Comparison of ENCODE assay signal across 15 cellular contexts in genomic region chr21:36929622-36930021, GRCh38. TPM values are rescaled to one million over a fixed set of nuclear protein-coding genes. Genes with fewer than 3 reads are reported as not detected.
DNase-seq lines count a peak whose midpoint lies in the region; ATAC-seq, FAIRE-seq and TF ChIP-seq lines count a peak whose summit lies in the region.
"Had no signal": no experiment of that assay in that cellular context is flagged by ENCODE, and none has a peak within 500 bp of the region (broad histone marks: within the 10 kb centered on the region; RNA-seq: fewer than 3 reads in every experiment).

No MANE protein-coding gene starts in this region.

- H4K20me1 ChIP-seq in KMS-11 (ENCODE audit: insufficient read depth) = no peaks in the 10 kb centered on the region
- H4K20me1 ChIP-seq in K562 (replicated peaks; ENCODE audit: control insufficient read depth, insufficient read depth, low read length) = peaks cover 6% of the 10 kb centered on the region; the same call in 1 of the 2 replicates

- H3K4me3 ChIP-seq in AG10803 (ENCODE audit: low read length) (no peak overlapping the region), KMS-11 (IDR thresholded peaks at IDR 0.05; ENCODE audit: insufficient read depth, low read depth, low read length) (no peak overlapping the region), K562 (no peak overlapping the region)
- H3K4me3 ChIP-seq: left ventricle myocardium inferior had no signal

- DNase-seq in AG10803 (ENCODE audit: low read depth) (peak; percentile 11), K562 (ENCODE audit: extremely low read depth in 1 of 4, low spot score in 3 of 4) (no peak), left lobe of liver (ENCODE audit: low spot score) (peak; percentile 67), Calu3 (no peak), AG20443 (ENCODE audit: low spot score) (no peak)
- DNase-seq: activated CD4-positive, alpha-beta T cell treated with anti-CD3 and anti-CD28 coated beads, Interleukin-2, amount 10 ng/mL, durations not matched to agents 24 days and 14 days; CD8-positive, alpha-beta T cell; left ventricle myocardium inferior; MV-4-11; Right ventricle myocardium superior had no signal

- H2AFZ ChIP-seq in KMS-11 (ENCODE audit: low read depth) (no peak overlapping the region), K562 (ENCODE audit: low read depth, low read length) (no peak overlapping the region)

- whole genome bisulfite sequencing in K562 (ENCODE audit: insufficient coverage, low coverage, missing lambda C conversion rate) = 39% methylated on average over 7 of the region's 7 CpGs

- in situ Hi-C loops in K562 (cut with MboI) = loop anchor here (5.0 to 10.0 kb wide), 4 partner anchors 185 to 785 kb away; no protein-coding TSS in a partner anchor

- H3K27ac ChIP-seq in KMS-11 (no peak overlapping the region), K562 (ENCODE audit: extremely low read depth, low read depth, low read length) (no peak overlapping the region)
- H3K27ac ChIP-seq: epithelial cell of prostate, left ventricle myocardium inferior had no signal

- FAIRE-seq in K562 (lab: Jason Lieb, UNC) = peak; percentile 80

- no peak for TF ChIP-seq POLR2A in K562 (conservative IDR thresholded peaks at IDR 0.05)

- H3K4me3 Mint-ChIP-seq in Calu3 (ENCODE audit: low read depth, unreplicated experiment) = no peak overlapping the region
- H3K4me3 Mint-ChIP-seq: activated CD4-positive, alpha-beta T cell treated with anti-CD3 and anti-CD28 coated beads, Interleukin-2, amount 10 ng/mL, durations not matched to agents 24 days and 14 days; activated naive CD8-positive, alpha-beta T cell; CD8-positive, alpha-beta T cell had no signal

- no peaks in the 10 kb centered on the region for H3K79me2 ChIP-seq in KMS-11 (ENCODE audit: insufficient read depth, low read depth)
- H3K79me2 ChIP-seq in K562 (ENCODE audit: control insufficient read depth, insufficient read depth, low read length) = no peaks in the 10 kb centered on the region

- no peak for ATAC-seq in K562
- ATAC-seq in left lobe of liver = peak; percentile 44
- no peak for ATAC-seq in HG02970 (IDR thresholded peaks at IDR 0.05; ENCODE audit: low FRiP score, unreplicated experiment)
- ATAC-seq in GM19463 (IDR thresholded peaks at IDR 0.05; ENCODE audit: unreplicated experiment) = no peak
- ATAC-seq: CD8-positive, alpha-beta T cell had no signal

- H3K4me2 ChIP-seq in KMS-11 (peak overlapping the region; percentile 14; the same call in 1 of the 2 replicates), K562 (ENCODE audit: insufficient read depth, low read length) (no peak overlapping the region)

- no peaks in the 10 kb centered on the region for H3K4me1 Mint-ChIP-seq in Calu3 (ENCODE audit: low read depth, unreplicated experiment)
- H3K4me1 Mint-ChIP-seq: activated CD4-positive, alpha-beta T cell treated with anti-CD3 and anti-CD28 coated beads, Interleukin-2, amount 10 ng/mL, durations not matched to agents 24 days and 14 days had no signal

- TF ChIP-seq CTCF in AG10803 (conservative IDR thresholded peaks at IDR 0.05; ENCODE audit: low read length) = peak; percentile 34
- no peak; the same call in 1 of the 2 replicates for TF ChIP-seq CTCF in KMS-11 (conservative IDR thresholded peaks at IDR 0.05; ENCODE audit: low read depth, low read length)
- TF ChIP-seq CTCF in K562 (IDR thresholded peaks at IDR 0.05 in 2 of 3, conservative IDR thresholded peaks at IDR 0.05 in 1 of 3; ENCODE audit: insufficient read depth in 2 of 3, low read depth in 1 of 3, low read length in 3 of 3) = peak; percentile 19 to 47 (median 39); a peak in 3 of 6 replicates
- TF ChIP-seq CTCF in Calu3 (IDR thresholded peaks at IDR 0.05; ENCODE audit: unreplicated experiment) = no peak

- intact Hi-C loops in K562 (cut with micrococcal nuclease) = loop anchor here (5.0 kb wide), 3 partner anchors 182 to 422 kb away; no protein-coding TSS in a partner anchor
- intact Hi-C loops in Calu3 (cut with micrococcal nuclease; ENCODE audit: unreplicated experiment) = loop anchor here (5.0 to 10.0 kb wide), 3 partner anchors 172 to 427 kb away; no protein-coding TSS in a partner anchor

- H3K27ac Mint-ChIP-seq in Calu3 (ENCODE audit: unreplicated experiment) = no peak overlapping the region
- H3K27ac Mint-ChIP-seq: activated CD4-positive, alpha-beta T cell treated with anti-CD3 and anti-CD28 coated beads, Interleukin-2, amount 10 ng/mL, durations not matched to agents 24 days and 14 days; activated naive CD8-positive, alpha-beta T cell; CD8-positive, alpha-beta T cell had no signal

- POLR2A ChIA-PET in K562 (lab: Yijun Ruan, JAX) = interaction anchor here (1.0 kb wide), 1 partner anchor 12 kb away, joined by 5 read pairs; no protein-coding TSS in a partner anchor

- peak in 1 of 2 experiments; percentile 41; a peak in 2 of 4 replicates for TF ChIP-seq RAD21 in K562 (CRISPR knock-in tag; conservative IDR thresholded peaks at IDR 0.05 in 1 of 2, IDR thresholded peaks at IDR 0.05 in 1 of 2)

- H3K27me3 ChIP-seq in KMS-11 (ENCODE audit: insufficient read depth, low read depth) (no peaks in the 10 kb centered on the region), K562 (ENCODE audit: control insufficient read depth in 2 of 2, insufficient read depth in 2 of 2, low read length in 2 of 2) (no peaks in the 10 kb centered on the region)

- H3K9me3 ChIP-seq in K562 (replicated peaks; ENCODE audit: control insufficient read depth, insufficient read depth, low read depth, low read length) = no peaks in the 10 kb centered on the region
- H3K9me3 ChIP-seq: left ventricle myocardium inferior had no signal

- BruUV-seq in K562 (replicated peaks; lab: Mats Ljungman, UMichigan) (no TSS peak), Calu3 (replicated peaks; lab: Mats Ljungman, UMichigan) (no TSS peak)

- H3K9ac ChIP-seq in KMS-11 (no peak overlapping the region), K562 (ENCODE audit: insufficient read depth in 1 of 2, low read depth in 2 of 2, low read length in 2 of 2) (no peak overlapping the region)

- CTCF ChIA-PET in K562 (lab: Yijun Ruan, JAX; ENCODE audit: low intra/inter-chr PET ratio) = no interaction called here
- CTCF ChIA-PET in Calu3 (lab: Charles Lee) = no interaction called here

- no peaks in the 10 kb centered on the region for H3K27me3 Mint-ChIP-seq in Calu3 (ENCODE audit: unreplicated experiment)
- H3K27me3 Mint-ChIP-seq: activated CD4-positive, alpha-beta T cell treated with anti-CD3 and anti-CD28 coated beads, Interleukin-2, amount 10 ng/mL, durations not matched to agents 24 days and 14 days; activated naive CD8-positive, alpha-beta T cell had no signal

- peaks cover 4% of the 10 kb centered on the region for H3K36me3 Mint-ChIP-seq in Calu3 (ENCODE audit: insufficient read depth, unreplicated experiment)

- no peaks in the 10 kb centered on the region; the same call in 1 of the 2 replicates for H3K36me3 ChIP-seq in KMS-11 (ENCODE audit: insufficient read depth)
- peaks cover 22% of the 10 kb centered on the region for H3K36me3 ChIP-seq in K562 (ENCODE audit: control insufficient read depth, insufficient read depth, low read length)
- H3K36me3 ChIP-seq: left ventricle myocardium inferior had no signal

- H3K9me1 ChIP-seq in K562 (ENCODE audit: control insufficient read depth, insufficient read depth, low read length) = no peaks in the 10 kb centered on the region

- no peaks in the 10 kb centered on the region for H3K9me3 Mint-ChIP-seq in Calu3 (ENCODE audit: low read depth, unreplicated experiment)
- H3K9me3 Mint-ChIP-seq: activated CD4-positive, alpha-beta T cell treated with anti-CD3 and anti-CD28 coated beads, Interleukin-2, amount 10 ng/mL, durations not matched to agents 24 days and 14 days; CD8-positive, alpha-beta T cell had no signal

- H3K4me1 ChIP-seq in KMS-11 (ENCODE audit: low read depth, poor library complexity, severe bottlenecking) (peaks cover 20% of the 10 kb centered on the region), K562 (replicated peaks in 1 of 2; ENCODE audit: control insufficient read depth in 2 of 2, insufficient read depth in 2 of 2, low read length in 2 of 2) (no peaks in the 10 kb centered on the region)

- no peak for TF ChIP-seq EP300 in K562 (IDR thresholded peaks at IDR 0.05; ENCODE audit: low read length)

TF ChIP-seq in K562, 482 proteins besides CTCF, POLR2A, EP300 and RAD21 (continues in another document):
- 0 out of 2 replicates have a peak, but pooled peaks have one; percentile 9 for TF ChIP-seq NFIC (IDR thresholded peaks at IDR 0.05)

RNA-seq across cellular contexts. Expression of gene HLCS, which starts 36.8 kb away (rescaled TPM):
- total RNA-seq in K562 (2011; cell fraction: chromatin; rRNA removed; ENCODE audit: low replicate concordance) = 102 and 136 TPM in 2 replicates
- total RNA-seq in K562 (2011; cell fraction: nucleolus; rRNA removed) = 47.9 and 55.7 TPM in 2 replicates
- 69.9 and 71.1 TPM in 2 replicates for total RNA-seq in K562 (2011; cell fraction: nucleoplasm; rRNA removed)
- total RNA-seq in K562 (2014; rRNA removed) = 11.9 and 15.1 TPM in 2 replicates
- total RNA-seq in K562 (2014; rRNA removed; fragmentation: Illumina TruSeq; extraction: Trizol) = 21.5 and 25.6 TPM in 2 replicates
- 17.5 and 18.5 TPM in 2 replicates for total RNA-seq in K562 (2015; rRNA removed; fragmentation: Illumina TruSeq; extraction: Trizol)
- total RNA-seq in K562 (2021) = 20.0 and 20.1 TPM in 2 replicates
- polyA plus RNA-seq in K562 (2011; rRNA removed) = 17.5 and 21.4 TPM in 2 replicates
- 11.0 and 15.7 TPM in 2 replicates for polyA plus RNA-seq in K562 (2011; cell fraction: cytosol; rRNA removed)
- 21.4 and 25.6 TPM in 2 replicates for polyA plus RNA-seq in K562 (2011; cell fraction: nucleus; rRNA removed)
- 13.6 and 26.9 TPM in 2 replicates for polyA plus RNA-seq in K562 (2012)
- 15.2 and 17.1 TPM in 2 replicates for polyA plus RNA-seq in K562 (2014; fragmentation: Illumina TruSeq; extraction: Trizol)
- polyA plus RNA-seq in K562 (2014; fragmentation: Nextera tagmentation; extraction: Ambion mirVana) = 1 to 10 TPM; 3.0 to 3.6 TPM
- polyA plus RNA-seq in K562 (2014; rRNA removed) = 9.8 and 13.3 TPM in 2 replicates
- polyA minus RNA-seq in K562 (2011; rRNA and poly(A)+ RNA removed) = 38.2 and 38.3 TPM in 2 replicates
- 10.7 and 11.5 TPM in 2 replicates for polyA minus RNA-seq in K562 (2011; cell fraction: cytosol; rRNA and poly(A)+ RNA removed)
- 19.1 and 29.1 TPM in 2 replicates for polyA minus RNA-seq in K562 (2011; cell fraction: nucleus; rRNA and poly(A)+ RNA removed)
- 16.4 TPM for total RNA-seq in left lobe of liver
- total RNA-seq in Calu3 (2022) = 18.4 and 19.0 TPM in 2 replicates

Comparison
In these comparisons a context has a peak if more than half of its experiments do, and no peak if none do; other contexts are left out.
1. DNase-seq: peak in AG10803 (single experiment) and left lobe of liver (single experiment); none in K562 (0 of 4), Calu3 (single experiment) and AG20443 (single experiment).
2. CTCF ChIP-seq: peak in AG10803 (single experiment) and K562 (3 of 3); none in KMS-11 (single experiment) and Calu3 (single experiment).